In genomic region chr14:58200480-58200841, GRCh38 we compare ENCODE assay signal across 8 cellular contexts. TPM values are rescaled to one million over a fixed set of nuclear protein-coding genes. Genes with fewer than 3 reads are reported as not detected.
DNase-seq lines count a peak whose midpoint lies in the region; ATAC-seq and TF ChIP-seq lines count a peak whose summit lies in the region.

No MANE protein-coding gene starts in this region.

- in situ Hi-C loops in gastrocnemius medialis (cut with MboI; ENCODE audit: low sequenced_read_pairs in 4 of 4): no loop called here

- peak overlapping the region; percentile 98 for H3K4me2 ChIP-seq in SU-DHL-6 (ENCODE audit: low read depth, low read length, poor library complexity, severe bottlenecking)

- peaks cover 28% of the 10 kb centered on the region for H3K79me2 ChIP-seq in SU-DHL-6 (ENCODE audit: insufficient read depth, low read length)

- TF ChIP-seq POLR2A in gastroesophageal sphincter (IDR thresholded peaks at IDR 0.05) (no peak), gastrocnemius medialis (IDR thresholded peaks at IDR 0.05) (no peak)

- H3K27me3 ChIP-seq in SU-DHL-6 (ENCODE audit: low read length) (no peaks in the 10 kb centered on the region), gastroesophageal sphincter (no peaks in the 10 kb centered on the region), gastrocnemius medialis (no peaks in the 10 kb centered on the region)

- 0% methylated on average over 2 to 11 of the region's 11 CpGs for WGBS in gastroesophageal sphincter (ENCODE audit: low coverage in 1 of 2), 2 donors

- H3K9me3 ChIP-seq in SU-DHL-6 (ENCODE audit: insufficient read depth, low read length) (no peaks in the 10 kb centered on the region), gastroesophageal sphincter (no peaks in the 10 kb centered on the region), gastrocnemius medialis (no peaks in the 10 kb centered on the region)

- H3K9me2 ChIP-seq in SU-DHL-6 (replicated peaks; ENCODE audit: insufficient read depth, low read length): no peaks in the 10 kb centered on the region

- H3K27ac ChIP-seq in SU-DHL-6 (ENCODE audit: low read depth, low read length) (peak overlapping the region; percentile 46), gastroesophageal sphincter (peak overlapping the region; percentile 85 to 97 (median 92)), gastrocnemius medialis (peak overlapping the region; percentile 92 to 94 (median 93))

- H2AFZ ChIP-seq in SU-DHL-6 (ENCODE audit: low read depth, low read length, severe bottlenecking): peak overlapping the region; percentile 37

- DNase-seq in gastrocnemius medialis: no peak
- no peak for DNase-seq in HT-29 (ENCODE audit: low spot score)
- DNase-seq in stimulated activated naive CD4-positive, alpha-beta T cell treated with Interleukin-2 at 50 U/mL for 16 hours (lab: John Stamatoyannopoulos, UW): no peak
- DNase-seq in DMS53 treated with DMSO at 0.1 percent for 48 hours (lab: John Stamatoyannopoulos, UW; ENCODE audit: unreplicated experiment): no peak

- no peak for TF ChIP-seq EP300 in gastroesophageal sphincter (IDR thresholded peaks at IDR 0.05)

- H3K4me3 ChIP-seq in SU-DHL-6 (ENCODE audit: insufficient read depth, low read length, poor library complexity, severe bottlenecking) (peak overlapping the region; percentile 83), gastroesophageal sphincter (peak overlapping the region; percentile 89 to 92), gastrocnemius medialis (peak overlapping the region; percentile 87 to 94 (median 90))

- H4K20me1 ChIP-seq in SU-DHL-6 (ENCODE audit: low read depth, low read length): no peaks in the 10 kb centered on the region

- ATAC-seq in GM18498 (IDR thresholded peaks at IDR 0.05; ENCODE audit: unreplicated experiment) (peak; percentile 8), HG02571 (IDR thresholded peaks at IDR 0.05; ENCODE audit: unreplicated experiment) (peak; percentile 7), gastroesophageal sphincter (no peak), gastrocnemius medialis (peak; percentile 3 to 10)

- no peak for TF ChIP-seq CTCF in SU-DHL-6 (IDR thresholded peaks at IDR 0.05; ENCODE audit: insufficient read depth, low read length, poor library complexity, severe bottlenecking)
- no peak for TF ChIP-seq CTCF in gastroesophageal sphincter (IDR thresholded peaks at IDR 0.05)
- TF ChIP-seq CTCF in gastrocnemius medialis (IDR thresholded peaks at IDR 0.05 in 4 of 5, conservative IDR thresholded peaks at IDR 0.05 in 1 of 5): no peak

- peak overlapping the region; percentile 71 for H3K9ac ChIP-seq in SU-DHL-6 (ENCODE audit: low read length)

- H3K36me3 ChIP-seq in SU-DHL-6 (ENCODE audit: low read length) (peaks cover 3% of the 10 kb centered on the region; the same call in 1 of the 2 replicates), gastroesophageal sphincter (peaks cover 0 to 27% of the 10 kb centered on the region in 2 donors), gastrocnemius medialis (peaks cover 0 to 12% of the 10 kb centered on the region in 2 donors)

- intact Hi-C loops in gastrocnemius medialis (cut with DNase I; ENCODE audit: low total_unique reads): loop anchor here (2.0 to 10.0 kb wide), 3 partner anchors 44 to 224 kb away; partner anchors contain the start of genes ARID4A, KIAA0586, PSMA3 and TIMM9

- H3F3A ChIP-seq in SU-DHL-6 (ENCODE audit: insufficient read depth): 0 out of 2 replicates have a peak, but pooled peaks cover 4% of the 10 kb centered on the region

- H3K4me1 ChIP-seq in gastroesophageal sphincter: peaks cover 0 to 33% (median 11%) of the 10 kb centered on the region in 3 donors
- peaks cover 4 to 14% of the 10 kb centered on the region in 2 donors for H3K4me1 ChIP-seq in gastrocnemius medialis

RNA-seq across cellular contexts. Expression of gene ACTR10, which starts 0.5 kb away (rescaled TPM):
- 100 to 1,000 TPM in 1 of 4 donors, 10 to 100 TPM in 3; 45.1 to 149 (median 87.9) TPM for total RNA-seq in gastroesophageal sphincter
- total RNA-seq in gastrocnemius medialis: 100 to 1,000 TPM in 2 of 4 donors, 10 to 100 TPM in 2; 70.6 to 104 (median 88.8) TPM
- total RNA-seq in HT-29 (2014; rRNA removed; shearing (Covaris generic)): 10.9 and 16.7 TPM in 2 replicates

RNA-seq across cellular contexts. Expression of gene PSMA3, which starts 44.2 kb away (rescaled TPM):
- 100 to 1,000 TPM in 2 of 4 donors, 10 to 100 TPM in 2; 88.4 to 106 (median 96.7) TPM for total RNA-seq in gastroesophageal sphincter
- total RNA-seq in gastrocnemius medialis: 100 to 1,000 TPM; 200 to 301 (median 217) TPM
- 104 and 112 TPM in 2 replicates for total RNA-seq in HT-29 (2014; rRNA removed; shearing (Covaris generic))

RNA-seq across cellular contexts. Expression of gene ARMH4, which starts 48.4 kb away (rescaled TPM):
- total RNA-seq in gastroesophageal sphincter (10 to 100 TPM in 1 of 4 donors, 1 to 10 TPM in 3; 4.6 to 11.8 (median 6.8) TPM), gastrocnemius medialis (1 to 10 TPM; 1.2 to 3.7 (median 2.0) TPM)
- not detected in 2 replicates for total RNA-seq in HT-29 (2014; rRNA removed; shearing (Covaris generic))
